ENCODE assay signal across 1 cellular context in the genomic region with DNA sequence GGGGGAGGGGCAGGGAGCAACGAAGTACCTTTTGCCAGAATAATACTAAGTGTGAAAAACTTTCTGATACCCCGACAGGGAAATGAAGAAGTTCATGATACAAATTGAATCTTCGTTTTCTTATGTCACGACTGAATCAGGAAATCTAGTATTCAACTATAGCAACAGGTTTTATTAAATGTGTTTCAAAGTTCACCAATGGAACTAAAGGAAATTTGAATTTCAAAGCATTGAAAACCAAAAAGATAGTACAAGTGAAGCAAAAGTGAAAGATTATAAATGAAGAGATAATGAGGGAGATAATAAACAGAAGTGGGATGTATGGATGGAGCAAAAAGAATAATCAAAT.
TF ChIP-seq lines count a peak whose summit lies in the region.

No MANE protein-coding gene starts in this region.

TF ChIP-seq in HepG2, 621 proteins besides CTCF, POLR2A, EP300 and RAD21 (continued from another document):
- TF ChIP-seq, protein P1, sequence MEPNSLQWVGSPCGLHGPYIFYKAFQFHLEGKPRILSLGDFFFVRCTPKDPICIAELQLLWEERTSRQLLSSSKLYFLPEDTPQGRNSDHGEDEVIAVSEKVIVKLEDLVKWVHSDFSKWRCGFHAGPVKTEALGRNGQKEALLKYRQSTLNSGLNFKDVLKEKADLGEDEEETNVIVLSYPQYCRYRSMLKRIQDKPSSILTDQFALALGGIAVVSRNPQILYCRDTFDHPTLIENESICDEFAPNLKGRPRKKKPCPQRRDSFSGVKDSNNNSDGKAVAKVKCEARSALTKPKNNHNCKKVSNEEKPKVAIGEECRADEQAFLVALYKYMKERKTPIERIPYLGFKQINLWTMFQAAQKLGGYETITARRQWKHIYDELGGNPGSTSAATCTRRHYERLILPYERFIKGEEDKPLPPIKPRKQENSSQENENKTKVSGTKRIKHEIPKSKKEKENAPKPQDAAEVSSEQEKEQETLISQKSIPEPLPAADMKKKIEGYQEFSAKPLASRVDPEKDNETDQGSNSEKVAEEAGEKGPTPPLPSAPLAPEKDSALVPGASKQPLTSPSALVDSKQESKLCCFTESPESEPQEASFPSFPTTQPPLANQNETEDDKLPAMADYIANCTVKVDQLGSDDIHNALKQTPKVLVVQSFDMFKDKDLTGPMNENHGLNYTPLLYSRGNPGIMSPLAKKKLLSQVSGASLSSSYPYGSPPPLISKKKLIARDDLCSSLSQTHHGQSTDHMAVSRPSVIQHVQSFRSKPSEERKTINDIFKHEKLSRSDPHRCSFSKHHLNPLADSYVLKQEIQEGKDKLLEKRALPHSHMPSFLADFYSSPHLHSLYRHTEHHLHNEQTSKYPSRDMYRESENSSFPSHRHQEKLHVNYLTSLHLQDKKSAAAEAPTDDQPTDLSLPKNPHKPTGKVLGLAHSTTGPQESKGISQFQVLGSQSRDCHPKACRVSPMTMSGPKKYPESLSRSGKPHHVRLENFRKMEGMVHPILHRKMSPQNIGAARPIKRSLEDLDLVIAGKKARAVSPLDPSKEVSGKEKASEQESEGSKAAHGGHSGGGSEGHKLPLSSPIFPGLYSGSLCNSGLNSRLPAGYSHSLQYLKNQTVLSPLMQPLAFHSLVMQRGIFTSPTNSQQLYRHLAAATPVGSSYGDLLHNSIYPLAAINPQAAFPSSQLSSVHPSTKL (CRISPR knock-in tag; IDR thresholded peaks at IDR 0.05), result 0 out of 2 replicates have a peak, but pooled peaks have one; percentile 14
- TF ChIP-seq, protein P2, sequence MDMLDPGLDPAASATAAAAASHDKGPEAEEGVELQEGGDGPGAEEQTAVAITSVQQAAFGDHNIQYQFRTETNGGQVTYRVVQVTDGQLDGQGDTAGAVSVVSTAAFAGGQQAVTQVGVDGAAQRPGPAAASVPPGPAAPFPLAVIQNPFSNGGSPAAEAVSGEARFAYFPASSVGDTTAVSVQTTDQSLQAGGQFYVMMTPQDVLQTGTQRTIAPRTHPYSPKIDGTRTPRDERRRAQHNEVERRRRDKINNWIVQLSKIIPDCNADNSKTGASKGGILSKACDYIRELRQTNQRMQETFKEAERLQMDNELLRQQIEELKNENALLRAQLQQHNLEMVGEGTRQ (IDR thresholded peaks at IDR 0.05; ENCODE audit: low read depth, low read length), result no peak
- TF ChIP-seq, protein P2 (CRISPR knock-in tag; IDR thresholded peaks at IDR 0.05; ENCODE audit: borderline replicate concordance), result no peak
